8 cellular contexts compared by ENCODE assay signal in genomic region chr6:152356659-152357058, GRCh38.
DNase-seq lines count a peak whose midpoint lies in the region; ATAC-seq and TF ChIP-seq lines count a peak whose summit lies in the region.

No MANE protein-coding gene starts in this region.

- ATAC-seq in GM18498 (IDR thresholded peaks at IDR 0.05; ENCODE audit: unreplicated experiment) (peak; percentile 78), HG03108 (IDR thresholded peaks at IDR 0.05; ENCODE audit: unreplicated experiment) (peak; percentile 56)

- H3K4me2 ChIP-seq in smooth muscle cell = no peak overlapping the region

- H3K36me3 ChIP-seq in NT2/D1 (ENCODE audit: insufficient read depth, insufficient read length, low read length) (no peaks in the 10 kb centered on the region), esophagus muscularis mucosa (peaks cover 38 to 90% (median 72%) of the 10 kb centered on the region in 4 donors), smooth muscle cell (ENCODE audit: low read depth) (peaks cover 57% of the 10 kb centered on the region)

- H3K79me2 ChIP-seq in smooth muscle cell (ENCODE audit: low read depth) = no peaks in the 10 kb centered on the region

- WGBS in esophagus muscularis mucosa = 19% methylated on average over 2 of the region's 2 CpGs
- 37% methylated on average over 2 of the region's 2 CpGs for WGBS in smooth muscle cell (ENCODE audit: low lambda C conversion rate)

- H3K9me3 ChIP-seq in NT2/D1 (ENCODE audit: insufficient read depth, low read length) (no peaks in the 10 kb centered on the region), esophagus muscularis mucosa (no peaks in the 10 kb centered on the region), smooth muscle cell (replicated peaks; ENCODE audit: low read depth) (no peaks in the 10 kb centered on the region)

- peak; percentile 12 to 40 (median 25) for TF ChIP-seq CTCF in esophagus muscularis mucosa (IDR thresholded peaks at IDR 0.05)
- TF ChIP-seq CTCF in smooth muscle cell (IDR thresholded peaks at IDR 0.05; ENCODE audit: borderline replicate concordance, insufficient read depth, poor library complexity, severe bottlenecking) = peak; percentile 5

- DNase-seq in AML-193 (lab: John Stamatoyannopoulos, UW) = peak; percentile 99
- peak; percentile 15 for DNase-seq in NT2/D1 (ENCODE audit: low read depth, low spot score)
- no peak for DNase-seq in esophagus muscularis mucosa (ENCODE audit: extremely low spot score)
- no peak for DNase-seq in smooth muscle cell (lab: John Stamatoyannopoulos, UW; ENCODE audit: unreplicated experiment)
- DNase-seq in posterior vena cava (ENCODE audit: low spot score) = no peak
- no peak for DNase-seq in NCI-H1694 treated with DMSO at 0.1 percent for 48 hours (lab: John Stamatoyannopoulos, UW)

- no peak overlapping the region for H2AFZ ChIP-seq in smooth muscle cell (ENCODE audit: low read depth)

- H3F3A ChIP-seq in smooth muscle cell (ENCODE audit: low read depth) = no peaks in the 10 kb centered on the region

- H3K9ac ChIP-seq in NT2/D1 (ENCODE audit: insufficient read length, low read depth) = no peak overlapping the region
- H3K9ac ChIP-seq in smooth muscle cell (ENCODE audit: low read depth) = no peak overlapping the region

- no peak for TF ChIP-seq EP300 in esophagus muscularis mucosa (IDR thresholded peaks at IDR 0.05)

- H3K4me3 ChIP-seq in NT2/D1 (ENCODE audit: insufficient read length, low read depth) (no peak overlapping the region), esophagus muscularis mucosa (no peak overlapping the region), smooth muscle cell (no peak overlapping the region)

- intact Hi-C loops in esophagus muscularis mucosa (cut with DNase I) (no loop called here), posterior vena cava (cut with DNase I) (no loop called here)

- H3K4me1 ChIP-seq in NT2/D1 (ENCODE audit: insufficient read depth, insufficient read length) (no peaks in the 10 kb centered on the region), esophagus muscularis mucosa (peaks cover 3 to 8% (median 6%) of the 10 kb centered on the region in 4 donors), smooth muscle cell (ENCODE audit: low read depth) (no peaks in the 10 kb centered on the region)

- no peaks in the 10 kb centered on the region for H3K27me3 ChIP-seq in NT2/D1 (ENCODE audit: insufficient read depth, insufficient read length)
- no peaks in the 10 kb centered on the region for H3K27me3 ChIP-seq in esophagus muscularis mucosa
- H3K27me3 ChIP-seq in smooth muscle cell (ENCODE audit: low read depth) = no peaks in the 10 kb centered on the region

- peaks cover 6% of the 10 kb centered on the region for H4K20me1 ChIP-seq in smooth muscle cell (ENCODE audit: low read depth)

- H3K27ac ChIP-seq in esophagus muscularis mucosa (replicated peaks in 1 of 4) (no peak overlapping the region), smooth muscle cell (ENCODE audit: low read depth) (no peak overlapping the region)

- no peak for TF ChIP-seq POLR2A in esophagus muscularis mucosa (IDR thresholded peaks at IDR 0.05; ENCODE audit: low read depth)

Comparison
In these comparisons a context has a peak if more than half of its experiments do, and no peak if none do; other contexts are left out.
1. DNase-seq: peak in AML-193 (2 of 2) and NT2/D1 (single experiment); none in esophagus muscularis mucosa (single experiment), smooth muscle cell (single experiment), posterior vena cava (single experiment) and NCI-H1694 treated with DMSO at 0.1 percent for 48 hours (single experiment).